12 cellular contexts compared by ENCODE assay signal in genomic region chr6:43825187-43826115, GRCh38.
"Had no signal": no experiment of that assay in that cellular context is flagged by ENCODE, and none has a peak within 500 bp of the region (broad histone marks: within the 10 kb centered on the region; RNA-seq: fewer than 3 reads in every experiment).

No MANE protein-coding gene starts in this region.

- H3K27ac ChIP-seq: gastroesophageal sphincter, left ventricle myocardium inferior, neural progenitor cell, parathyroid adenoma, VCaP had no signal

- H3K4me3 ChIP-seq: gastroesophageal sphincter, left ventricle myocardium inferior, neural progenitor cell had no signal

- DNase-seq: activated CD4-positive, alpha-beta T cell treated with anti-CD3 and anti-CD28 coated beads for 4 hours; activated CD8-positive, alpha-beta memory T cell treated with anti-CD3 and anti-CD28 coated beads, Interleukin-2, amount 50 U/mL, for 4 hours; activated CD8-positive, alpha-beta T cell treated with anti-CD3 and anti-CD28 coated beads for 36 hours; left ventricle myocardium inferior; stimulated activated CD4-positive, alpha-beta T cell treated with anti-CD3 and anti-CD28 coated beads, Interleukin-2, amount 100 ng/mL, for 24 hours; stimulated activated naive CD4-positive, alpha-beta T cell; T-helper 1 cell had no signal

- H3K4me1 ChIP-seq: gastroesophageal sphincter, left ventricle myocardium inferior had no signal

- ATAC-seq: activated CD8-positive, alpha-beta T cell treated with anti-CD3 and anti-CD28 coated beads for 36 hours had no signal

- H2AFZ ChIP-seq: parathyroid adenoma had no signal

- H3K9me3 ChIP-seq: gastroesophageal sphincter, left ventricle myocardium inferior had no signal

- H3K27me3 ChIP-seq: gastroesophageal sphincter, neural progenitor cell had no signal

- H3K79me2 ChIP-seq: parathyroid adenoma had no signal

- FAIRE-seq: keratinocyte had no signal

- H3K9ac ChIP-seq: neural progenitor cell, parathyroid adenoma had no signal

- H3K4me2 ChIP-seq: neural progenitor cell had no signal

- H3K36me3 ChIP-seq: gastroesophageal sphincter, left ventricle myocardium inferior, neural progenitor cell had no signal
